Comparison of ENCODE assay signal across 19 cellular contexts in genomic region chr2:5453224-5453623, GRCh38.
"Had no signal": no experiment of that assay in that cellular context is flagged by ENCODE, and none has a peak within 500 bp of the region (broad histone marks: within the 10 kb centered on the region; RNA-seq: fewer than 3 reads in every experiment).

No MANE protein-coding gene starts in this region.

- H3K27me3 ChIP-seq: ascending aorta, foreskin keratinocyte, hepatocyte, ovary, uterus had no signal

- H3K4me1 Mint-ChIP-seq: activated naive CD4-positive, alpha-beta T cell treated with anti-CD3 and anti-CD28 coated beads, Interleukin-2, amount 50 U/mL, for 24 hours had no signal

- H3K79me2 ChIP-seq: hepatocyte had no signal

- H3K27me3 Mint-ChIP-seq: effector memory CD8-positive, alpha-beta T cell had no signal

- H3K4me2 ChIP-seq: hepatocyte had no signal

- DNase-seq: activated CD4-positive, CD25-positive, alpha-beta regulatory T cell treated with anti-CD3 and anti-CD28 coated beads, Interleukin-2, amount 50 U/mL, for 72 hours; activated effector memory CD4-positive, alpha-beta T cell treated with anti-CD3 and anti-CD28 coated beads, Interleukin-2, amount 50 U/mL, for 16 hours; activated T-cell treated with anti-CD3 and anti-CD28 coated beads, Interleukin-2, amount 50 U/mL, for 72 hours; dermis blood vessel endothelial cell; effector memory CD8-positive, alpha-beta T cell; ovary; psoas muscle; stimulated activated CD4-positive, alpha-beta T cell treated with anti-CD3 and anti-CD28 coated beads, Interleukin-4, amount 100 ng/mL, for 4 hours; stimulated activated naive CD4-positive, alpha-beta T cell; T-helper 1 cell; uterus had no signal

- H3K27ac Mint-ChIP-seq: activated naive CD4-positive, alpha-beta T cell treated with anti-CD3 and anti-CD28 coated beads, Interleukin-2, amount 50 U/mL, for 24 hours; activated T-cell treated with anti-CD3 and anti-CD28 coated beads, Interleukin-2, amount 50 U/mL, for 72 hours; effector memory CD8-positive, alpha-beta T cell had no signal

- H3K4me3 Mint-ChIP-seq: activated naive CD4-positive, alpha-beta T cell treated with anti-CD3 and anti-CD28 coated beads, Interleukin-2, amount 50 U/mL, for 24 hours; activated T-cell treated with anti-CD3 and anti-CD28 coated beads, Interleukin-2, amount 50 U/mL, for 72 hours; effector memory CD8-positive, alpha-beta T cell; neural crest cell had no signal

- H3K9me3 ChIP-seq: ascending aorta, ovary, psoas muscle, uterus had no signal

- ATAC-seq: activated T-cell treated with anti-CD3 and anti-CD28 coated beads, Interleukin-2, amount 50 U/mL, for 72 hours; effector memory CD8-positive, alpha-beta T cell; foreskin keratinocyte; left lobe of liver; psoas muscle; sciatic nerve had no signal

- H3K4me1 ChIP-seq: ascending aorta, foreskin keratinocyte, psoas muscle, uterus had no signal

- H3K4me3 ChIP-seq: ascending aorta, hepatocyte, lung, ovary, psoas muscle, uterus had no signal

- H3K27ac ChIP-seq: ascending aorta, foreskin keratinocyte, hepatocyte, ovary, psoas muscle, uterus had no signal

- H2AFZ ChIP-seq: hepatocyte had no signal

- H3K36me3 Mint-ChIP-seq: activated naive CD4-positive, alpha-beta T cell treated with anti-CD3 and anti-CD28 coated beads, Interleukin-2, amount 50 U/mL, for 24 hours had no signal

- H3K9me3 Mint-ChIP-seq: activated T-cell treated with anti-CD3 and anti-CD28 coated beads, Interleukin-2, amount 50 U/mL, for 72 hours had no signal

- H3K36me3 ChIP-seq: ascending aorta, ovary, uterus had no signal
